8 cellular contexts compared by ENCODE assay signal in the genomic region with DNA sequence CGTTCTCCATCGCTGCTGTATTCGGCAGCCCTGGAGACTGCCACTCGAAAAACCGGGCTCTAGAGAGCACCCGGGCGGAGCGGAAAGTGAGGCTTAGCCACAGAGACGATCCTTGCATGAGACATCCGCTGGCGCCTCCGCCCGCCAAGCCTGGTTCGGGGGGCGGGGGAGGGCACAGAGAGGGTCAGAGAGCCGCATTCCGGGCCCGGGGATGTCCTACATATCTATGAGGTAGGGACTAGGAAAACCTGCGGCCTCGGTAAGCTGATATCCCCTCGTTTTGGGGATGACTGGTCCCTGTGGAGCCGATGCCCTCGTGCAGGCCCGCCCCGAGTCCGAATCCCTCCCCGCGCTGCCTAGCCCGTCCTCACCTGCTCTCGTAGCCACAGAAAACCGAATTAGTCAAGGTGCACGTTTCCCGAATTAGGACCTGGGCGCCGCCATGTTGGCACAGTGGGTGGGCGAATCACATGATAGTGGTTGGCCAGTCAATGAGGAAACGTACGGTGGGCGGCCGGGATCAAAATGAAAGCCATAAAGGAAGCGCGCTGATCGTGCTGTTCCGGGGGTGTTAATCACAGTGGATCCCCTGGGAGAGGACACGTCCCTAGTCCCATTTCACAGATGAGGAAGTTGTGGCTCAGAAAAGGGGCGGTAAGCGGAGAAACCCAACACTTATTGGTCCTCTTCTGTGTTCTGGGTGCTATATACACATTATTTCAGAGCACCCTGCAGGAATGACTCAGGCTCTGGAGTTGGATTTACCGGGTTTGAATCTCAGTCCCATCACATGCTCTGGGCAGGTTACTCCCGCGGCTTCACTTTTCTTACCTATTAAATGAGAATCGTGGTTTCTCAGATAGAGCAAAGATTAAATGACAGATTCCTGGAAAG. TPM values are rescaled to one million over a fixed set of nuclear protein-coding genes. Genes with fewer than 3 reads are reported as not detected.
DNase-seq lines count a peak whose midpoint lies in the region; ATAC-seq and TF ChIP-seq lines count a peak whose summit lies in the region.

A gene (minus strand): TSS at position 459 of the 894 bp plus-strand sequence. CDS start 341 bp downstream, at position 118.

- peak within 1 kb of the TSS; percentile 87 for H3K27ac ChIP-seq in muscle layer of duodenum (ENCODE audit: low read length)

- H3K9me3 ChIP-seq in muscle layer of duodenum (ENCODE audit: control insufficient read depth in 1 of 2, low read length in 2 of 2), result no peaks in the 10 kb centered on the region

- peaks cover 0 to 9% of the 10 kb centered on the region in 2 donors for H3K36me3 ChIP-seq in muscle layer of duodenum (ENCODE audit: control insufficient read depth in 1 of 2, insufficient read depth in 2 of 2, low read length in 2 of 2)

- DNase-seq in AML-193 (lab: John Stamatoyannopoulos, UW) (peak; percentile 80 to 82), KBM-7 (peak; percentile 96)
- DNase-seq in activated T-cell treated with anti-CD3 and anti-CD28 coated beads, Interleukin-2, amount 50 U/mL, for 1 hour, result peak; percentile 81
- peak; percentile 74 to 77 for DNase-seq in stimulated activated CD8-positive, alpha-beta memory T cell treated with anti-CD3 and anti-CD28 coated beads, Interleukin-7, amount 100 ng/mL, for 1 hour (ENCODE audit: low read depth in 2 of 2)

- H3K27me3 ChIP-seq in muscle layer of duodenum (ENCODE audit: low read depth, low read length), result no peaks in the 10 kb centered on the region

- in situ Hi-C loops in KBM-7 (cut with MboI; ENCODE audit: low pct_unique_long_range_greater_than_20kb, low sequenced_read_pairs), result no loop called here

- H3K4me3 ChIP-seq in muscle layer of duodenum (ENCODE audit: low read depth in 1 of 2, low read length in 2 of 2), result peak within 1 kb of the TSS; percentile 93 to 97

- peak; percentile 36 for ATAC-seq in GM19372 (IDR thresholded peaks at IDR 0.05; ENCODE audit: low read depth, unreplicated experiment)
- ATAC-seq in esophagus mucosa, result peak; percentile 71

- H3K4me1 ChIP-seq in muscle layer of duodenum (ENCODE audit: control insufficient read depth in 1 of 2, insufficient read depth in 2 of 2, low read length in 2 of 2), result peaks cover 19 to 32% of the 10 kb centered on the region in 2 donors

TF ChIP-seq in PFSK-1, 5 proteins besides CTCF, POLR2A, EP300 and RAD21:
- TF ChIP-seq TAF1 (IDR thresholded peaks at IDR 0.05; ENCODE audit: borderline replicate concordance, insufficient read depth, low read length) (peak; percentile 69; the same call in 1 of the 2 replicates), SIN3A (IDR thresholded peaks at IDR 0.05; ENCODE audit: borderline replicate concordance, insufficient read depth, low read length) (peak; percentile 96; the same call in 1 of the 2 replicates), POLR2AphosphoS5 (IDR thresholded peaks at IDR 0.05; ENCODE audit: low read depth, low read length) (peak; percentile 46; the same call in 1 of the 2 replicates), FOXP2 (optimal IDR thresholded peaks at IDR 0.05; ENCODE audit: borderline replicate concordance, extremely low read depth, extremely low read length, insufficient read depth) (peak; percentile 9)
- TF ChIP-seq, protein P1, sequence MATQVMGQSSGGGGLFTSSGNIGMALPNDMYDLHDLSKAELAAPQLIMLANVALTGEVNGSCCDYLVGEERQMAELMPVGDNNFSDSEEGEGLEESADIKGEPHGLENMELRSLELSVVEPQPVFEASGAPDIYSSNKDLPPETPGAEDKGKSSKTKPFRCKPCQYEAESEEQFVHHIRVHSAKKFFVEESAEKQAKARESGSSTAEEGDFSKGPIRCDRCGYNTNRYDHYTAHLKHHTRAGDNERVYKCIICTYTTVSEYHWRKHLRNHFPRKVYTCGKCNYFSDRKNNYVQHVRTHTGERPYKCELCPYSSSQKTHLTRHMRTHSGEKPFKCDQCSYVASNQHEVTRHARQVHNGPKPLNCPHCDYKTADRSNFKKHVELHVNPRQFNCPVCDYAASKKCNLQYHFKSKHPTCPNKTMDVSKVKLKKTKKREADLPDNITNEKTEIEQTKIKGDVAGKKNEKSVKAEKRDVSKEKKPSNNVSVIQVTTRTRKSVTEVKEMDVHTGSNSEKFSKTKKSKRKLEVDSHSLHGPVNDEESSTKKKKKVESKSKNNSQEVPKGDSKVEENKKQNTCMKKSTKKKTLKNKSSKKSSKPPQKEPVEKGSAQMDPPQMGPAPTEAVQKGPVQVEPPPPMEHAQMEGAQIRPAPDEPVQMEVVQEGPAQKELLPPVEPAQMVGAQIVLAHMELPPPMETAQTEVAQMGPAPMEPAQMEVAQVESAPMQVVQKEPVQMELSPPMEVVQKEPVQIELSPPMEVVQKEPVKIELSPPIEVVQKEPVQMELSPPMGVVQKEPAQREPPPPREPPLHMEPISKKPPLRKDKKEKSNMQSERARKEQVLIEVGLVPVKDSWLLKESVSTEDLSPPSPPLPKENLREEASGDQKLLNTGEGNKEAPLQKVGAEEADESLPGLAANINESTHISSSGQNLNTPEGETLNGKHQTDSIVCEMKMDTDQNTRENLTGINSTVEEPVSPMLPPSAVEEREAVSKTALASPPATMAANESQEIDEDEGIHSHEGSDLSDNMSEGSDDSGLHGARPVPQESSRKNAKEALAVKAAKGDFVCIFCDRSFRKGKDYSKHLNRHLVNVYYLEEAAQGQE (IDR thresholded peaks at IDR 0.05; ENCODE audit: insufficient read depth in 1 of 2, low read depth in 2 of 2, low read length in 2 of 2), result 0 out of 4 replicates have a peak, but pooled peaks of 1 of the 2 experiments have one; percentile 23

RNA-seq across cellular contexts. Expression of the gene that starts here (rescaled TPM):
- 129 TPM for polyA plus RNA-seq in PFSK-1 (2012; ENCODE audit: insufficient read length, low read depth)
- 23.8 TPM for total RNA-seq in esophagus mucosa

Comparison
In these comparisons a context has a peak if more than half of its experiments do, and no peak if none do; other contexts are left out.
1. Peak in every context shown above with its lines: DNase-seq, ATAC-seq, H3K4me3 ChIP-seq and H3K27ac ChIP-seq.